ENCODE assay signal across 8 cellular contexts in the genomic region with DNA sequence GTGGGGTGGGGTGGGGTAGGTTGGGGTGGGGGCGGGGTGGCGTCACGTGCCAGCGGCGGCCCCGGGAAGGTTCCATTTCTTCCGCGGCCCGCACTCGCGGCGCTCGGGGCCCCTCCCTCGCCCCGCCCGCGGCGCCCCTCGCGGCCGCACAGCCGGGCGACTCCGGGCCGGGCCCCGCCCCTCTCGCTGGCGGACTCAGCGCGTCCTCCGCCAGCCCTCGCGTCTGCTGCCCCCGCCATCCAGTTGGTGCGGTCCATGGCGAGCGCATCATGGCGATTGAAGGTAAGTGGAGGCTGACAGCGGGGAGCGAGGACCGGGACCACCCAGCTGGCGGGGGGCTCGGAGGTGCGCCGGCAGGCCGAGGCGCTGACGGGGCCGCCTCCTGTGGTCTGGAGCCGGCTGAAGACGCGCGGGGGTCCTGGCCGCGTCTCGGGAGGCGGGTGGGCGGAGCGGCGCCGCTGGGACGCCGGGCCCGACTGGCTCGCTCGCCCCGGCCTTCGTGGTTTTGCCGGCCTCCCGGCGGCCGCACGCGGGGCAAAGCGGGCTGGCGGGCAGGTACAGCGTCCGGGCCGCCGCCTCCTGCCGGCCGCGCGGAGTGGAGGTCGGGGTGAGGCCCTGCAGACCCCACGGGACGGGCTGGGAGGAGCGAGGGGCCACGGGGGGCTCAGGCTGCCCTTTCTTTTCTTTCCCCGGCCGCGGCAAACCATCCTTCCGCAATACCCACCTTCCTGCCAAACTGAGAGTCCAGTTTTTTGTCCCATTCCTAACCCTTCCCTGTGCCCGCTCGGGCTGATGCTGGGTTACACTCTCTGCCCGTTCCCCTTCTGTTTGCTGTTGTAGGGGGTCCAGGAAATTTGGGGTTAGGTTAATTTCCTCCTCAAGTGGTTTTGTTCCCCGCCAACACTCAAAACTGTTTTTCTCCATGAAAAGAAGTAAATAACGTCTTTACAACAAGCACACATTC. TPM values are rescaled to one million over a fixed set of nuclear protein-coding genes. Genes with fewer than 3 reads are reported as not detected.
DNase-seq lines count a peak whose midpoint lies in the region; ATAC-seq and TF ChIP-seq lines count a peak whose summit lies in the region.

A gene (plus strand): TSS at position 222 of the 964 bp plus-strand sequence. CDS start 48 bp downstream, at position 270.

- H3K4me3 Mint-ChIP-seq in T-helper 17 cell = peak within 1 kb of the TSS; percentile 77
- H3K4me3 Mint-ChIP-seq in progenitor cell of endocrine pancreas (ENCODE audit: low read depth) = peak within 1 kb of the TSS; percentile 82

- H3K9me3 Mint-ChIP-seq in progenitor cell of endocrine pancreas (ENCODE audit: low read depth) = no peaks in the 10 kb centered on the region

- DNase-seq in DMS53 treated with DMSO at 0.1 percent for 48 hours (lab: John Stamatoyannopoulos, UW; ENCODE audit: unreplicated experiment) = peak; percentile 60
- peak; percentile 71 for DNase-seq in HT1080 (ENCODE audit: low read depth)
- no peak for DNase-seq in T-helper 17 cell
- peak; percentile 15 for DNase-seq in fibroblast of peridontal ligament (ENCODE audit: extremely low read depth)
- peak; percentile 50 for DNase-seq in progenitor cell of endocrine pancreas (ENCODE audit: low spot score, unreplicated experiment)
- no peak for DNase-seq in activated CD8-positive, alpha-beta memory T cell treated with anti-CD3 and anti-CD28 coated beads, Interleukin-2, amount 50 U/mL, for 4 hours

- H3K27me3 Mint-ChIP-seq in T-helper 17 cell (peaks cover 80% of the 10 kb centered on the region), progenitor cell of endocrine pancreas (peaks cover 31% of the 10 kb centered on the region)

- peaks cover 3% of the 10 kb centered on the region for H3K4me1 Mint-ChIP-seq in T-helper 17 cell
- peaks cover 8% of the 10 kb centered on the region for H3K4me1 Mint-ChIP-seq in progenitor cell of endocrine pancreas (ENCODE audit: low read depth)

- H3K36me3 Mint-ChIP-seq in T-helper 17 cell (ENCODE audit: low read depth) = peaks cover 6% of the 10 kb centered on the region
- H3K36me3 Mint-ChIP-seq in progenitor cell of endocrine pancreas (ENCODE audit: insufficient read depth) = no peaks in the 10 kb centered on the region

- ATAC-seq in T-helper 17 cell (no peak), GM21825 (IDR thresholded peaks at IDR 0.05; ENCODE audit: unreplicated experiment) (no peak), HG02623 (IDR thresholded peaks at IDR 0.05; ENCODE audit: unreplicated experiment) (no peak)

- H3K27ac Mint-ChIP-seq in T-helper 17 cell (no peak within 1 kb of the TSS), progenitor cell of endocrine pancreas (peak within 1 kb of the TSS; percentile 91)

- TF ChIP-seq CTCF in progenitor cell of endocrine pancreas (IDR thresholded peaks at IDR 0.05; ENCODE audit: unreplicated experiment) = peak; percentile 50

- H3K9me3 ChIP-seq in T-helper 17 cell (ENCODE audit: control insufficient read depth, low read length, poor library complexity, severe bottlenecking) = no peaks in the 10 kb centered on the region

RNA-seq across cellular contexts. Expression of the gene that starts here (rescaled TPM):
- total RNA-seq in HT1080 (2014; rRNA removed; shearing (Covaris generic)) = 5.9 and 8.3 TPM in 2 replicates
- polyA plus RNA-seq in HT1080 (2015; cell fraction: cytosol; rRNA removed) = 4.2 and 4.7 TPM in 2 replicates
- polyA plus RNA-seq in HT1080 (2015; cell fraction: nucleus; rRNA removed) = 6.5 and 6.9 TPM in 2 replicates
- not detected for total RNA-seq in T-helper 17 cell
- total RNA-seq in progenitor cell of endocrine pancreas = 3.7 TPM in 2 replicates

Comparison
In these comparisons a context has a peak if more than half of its experiments do, and no peak if none do; other contexts are left out.
1. DNase-seq: peak in DMS53 treated with DMSO at 0.1 percent for 48 hours (single experiment), HT1080 (single experiment), fibroblast of peridontal ligament (single experiment) and progenitor cell of endocrine pancreas (single experiment); none in T-helper 17 cell (0 of 3) and activated CD8-positive, alpha-beta memory T cell treated with anti-CD3 and anti-CD28 coated beads, Interleukin-2, amount 50 U/mL, for 4 hours (single experiment).